25 cellular contexts compared by ENCODE assay signal in genomic region chr6:4728436-4728769, GRCh38.
"Had no signal": no experiment of that assay in that cellular context is flagged by ENCODE, and none has a peak within 500 bp of the region (broad histone marks: within the 10 kb centered on the region; RNA-seq: fewer than 3 reads in every experiment).

No MANE protein-coding gene starts in this region.

- H3K27me3 ChIP-seq: SJCRH30 had no signal

- H3K27me3 Mint-ChIP-seq: brain had no signal

- H3K36me3 ChIP-seq: SJCRH30 had no signal

- ATAC-seq: activated CD4-positive, CD25-positive, alpha-beta regulatory T cell treated with anti-CD3 and anti-CD28 coated beads, Interleukin-2, amount 50 U/mL, for 24 hours; Panc1 had no signal

- H3K36me3 Mint-ChIP-seq: activated CD4-positive, alpha-beta memory T cell treated with anti-CD3 and anti-CD28 coated beads for 36 hours; activated naive CD4-positive, alpha-beta T cell treated with anti-CD3 and anti-CD28 coated beads, Interleukin-2, amount 10 ng/mL, durations not matched to agents 7 days and 5 days; activated naive CD8-positive, alpha-beta T cell; brain; WTC11 had no signal

- H3K4me1 Mint-ChIP-seq: activated naive CD4-positive, alpha-beta T cell treated with anti-CD3 and anti-CD28 coated beads, Interleukin-2, amount 10 ng/mL, durations not matched to agents 7 days and 5 days had no signal

- H3K4me3 ChIP-seq: SJCRH30, SK-N-MC had no signal

- H3K4me3 Mint-ChIP-seq: activated CD4-positive, alpha-beta memory T cell treated with anti-CD3 and anti-CD28 coated beads for 36 hours; activated CD4-positive, alpha-beta T cell treated with anti-CD3 and anti-CD28 coated beads for 36 hours; activated CD4-positive, alpha-beta T cell treated with anti-CD3 and anti-CD28 coated beads, Interleukin-2, amount 10 ng/mL, durations not matched to agents 7 days and 5 days; activated naive CD4-positive, alpha-beta T cell treated with anti-CD3 and anti-CD28 coated beads, Interleukin-2, amount 10 ng/mL, durations not matched to agents 7 days and 5 days; activated naive CD8-positive, alpha-beta T cell; activated naive CD8-positive, alpha-beta T cell treated with anti-CD3 and anti-CD28 coated beads, Interleukin-2, amount 50 U/mL, for 24 hours; brain; T-helper 2 cell treated with Interferon-gamma antibody and Interleukin-4, amounts not matched to agents 5 μg/mL and 100 μg/mL, for 36 hours; WTC11 had no signal

- H3K27ac Mint-ChIP-seq: activated CD4-positive, alpha-beta memory T cell treated with anti-CD3 and anti-CD28 coated beads for 36 hours; activated CD4-positive, alpha-beta T cell treated with anti-CD3 and anti-CD28 coated beads for 36 hours; activated CD4-positive, alpha-beta T cell treated with anti-CD3 and anti-CD28 coated beads, Interleukin-2, amount 10 ng/mL, durations not matched to agents 7 days and 5 days; activated naive CD4-positive, alpha-beta T cell treated with anti-CD3 and anti-CD28 coated beads, Interleukin-2, amount 10 ng/mL, durations not matched to agents 7 days and 5 days; activated naive CD8-positive, alpha-beta T cell; brain; T-helper 2 cell treated with Interferon-gamma antibody and Interleukin-4, amounts not matched to agents 5 μg/mL and 100 μg/mL, for 36 hours; WTC11 had no signal

- H3K9me3 ChIP-seq: SJCRH30 had no signal

- H3K9me3 Mint-ChIP-seq: activated CD4-positive, alpha-beta memory T cell treated with anti-CD3 and anti-CD28 coated beads for 36 hours; activated CD4-positive, alpha-beta T cell treated with anti-CD3 and anti-CD28 coated beads, Interleukin-2, amount 10 ng/mL, durations not matched to agents 7 days and 5 days; activated naive CD4-positive, alpha-beta T cell treated with anti-CD3 and anti-CD28 coated beads, Interleukin-2, amount 10 ng/mL, durations not matched to agents 7 days and 5 days; activated naive CD8-positive, alpha-beta T cell treated with anti-CD3 and anti-CD28 coated beads, Interleukin-2, amount 50 U/mL, for 24 hours; T-helper 2 cell treated with Interferon-gamma antibody and Interleukin-4, amounts not matched to agents 5 μg/mL and 100 μg/mL, for 36 hours had no signal

- DNase-seq: activated CD4-positive, alpha-beta memory T cell treated with anti-CD3 and anti-CD28 coated beads for 36 hours; activated CD4-positive, alpha-beta T cell treated with anti-CD3 and anti-CD28 coated beads for 36 hours; activated CD4-positive, alpha-beta T cell treated with anti-CD3 and anti-CD28 coated beads, Interleukin-2, amount 10 ng/mL, durations not matched to agents 7 days and 5 days; activated CD8-positive, alpha-beta memory T cell treated with anti-CD3 and anti-CD28 coated beads, Interleukin-2, amount 50 U/mL, for 4 hours; activated effector memory CD4-positive, alpha-beta T cell treated with Interleukin-2 at 50 U/mL for 16 hours; activated naive CD4-positive, alpha-beta T cell treated with anti-CD3 and anti-CD28 coated beads, Interleukin-2, amount 10 ng/mL, durations not matched to agents 7 days and 5 days; activated naive CD8-positive, alpha-beta T cell treated with anti-CD3 and anti-CD28 coated beads, Interleukin-2, amount 50 U/mL, for 24 hours; activated T-cell treated with anti-CD3 and anti-CD28 coated beads for 4 hours; anterior cingulate cortex; caudate nucleus; KG1; NCI-H1092 treated with DMSO at 0.1 percent for 48 hours; NCI-H146; NCI-H2081; NCI-H226; NCI-H446 treated with DMSO at 0.1 percent for 48 hours; NCI-H524 had no signal

- H3K27ac ChIP-seq: SJCRH30, SK-N-MC had no signal
